Comparison of ENCODE assay signal across 29 cellular contexts in the genomic region with DNA sequence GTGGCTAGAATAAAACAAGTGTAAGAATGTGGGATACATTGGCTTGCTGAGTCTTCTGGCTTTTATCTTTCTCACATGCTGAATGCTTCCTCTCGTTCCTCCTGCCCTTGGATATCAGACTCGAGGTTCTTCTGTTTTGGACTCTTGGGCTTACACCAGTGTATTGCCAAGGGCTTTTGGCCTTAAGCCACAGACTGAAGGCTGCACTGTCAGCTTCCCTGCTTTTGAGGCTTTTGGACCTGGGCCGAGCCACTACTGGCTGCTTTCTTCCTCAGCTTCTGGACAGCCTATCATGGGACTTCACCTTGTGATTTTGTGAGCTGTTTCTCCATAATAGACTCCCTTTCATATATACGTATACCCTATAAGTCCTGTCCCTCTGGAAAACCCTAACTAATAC.
"Had no signal": no experiment of that assay in that cellular context is flagged by ENCODE, and none has a peak within 500 bp of the region (broad histone marks: within the 10 kb centered on the region; RNA-seq: fewer than 3 reads in every experiment).

No MANE protein-coding gene starts in this region.

- DNase-seq: activated CD4-positive, alpha-beta T cell treated with anti-CD3 and anti-CD28 coated beads for 48 hours; activated CD4-positive, alpha-beta T cell treated with anti-CD3 and anti-CD28 coated beads, Interleukin-2, amount 50 U/mL, for 48 hours; activated CD8-positive, alpha-beta memory T cell treated with anti-CD3 and anti-CD28 coated beads for 24 hours; activated effector memory CD4-positive, alpha-beta T cell treated with Interleukin-2 at 50 U/mL for 16 hours; activated naive CD4-positive, alpha-beta T cell treated with Interleukin-2 at 50 U/mL for 16 hours; dermis blood vessel endothelial cell; effector CD4-positive, alpha-beta T cell; esophagus squamous epithelium; islet precursor cell; mammary epithelial cell; midbrain; naive thymus-derived CD4-positive, alpha-beta T cell; nucleus accumbens; stimulated activated CD4-positive, alpha-beta T cell treated with anti-CD3 and anti-CD28 coated beads, Interleukin-4, amount 100 ng/mL, for 4 hours; stimulated activated CD8-positive, alpha-beta memory T cell treated with anti-CD3 and anti-CD28 coated beads, Interleukin-4, amount 100 ng/mL, for 48 hours; stomach; SW 1271; T-helper 9 cell; WERI-Rb-1 had no signal

- H3K4me3 ChIP-seq: breast epithelium, esophagus squamous epithelium, skin epidermis, stomach, tibial nerve had no signal

- H3K9me3 ChIP-seq: breast epithelium, esophagus squamous epithelium, stomach, tibial nerve had no signal

- FAIRE-seq: endometrium, frontal cortex, TTC549 had no signal

- ATAC-seq: activated CD4-positive, CD25-positive, alpha-beta regulatory T cell treated with anti-CD3 and anti-CD28 coated beads, Interleukin-2, amount 50 U/mL, for 24 hours; naive thymus-derived CD4-positive, alpha-beta T cell; sciatic nerve; stimulated activated memory B cell treated with anti-CD40 and anti-IgM and Interleukin-4, amounts not matched to agents 10 μg/mL and 1 μg/mL and 100 μg/mL, for 72 hours had no signal

- H3K4me1 ChIP-seq: breast epithelium, esophagus squamous epithelium, stomach, tibial nerve had no signal

- H3K27me3 ChIP-seq: breast epithelium, esophagus squamous epithelium, stomach, tibial nerve had no signal

- H3K36me3 ChIP-seq: breast epithelium, esophagus squamous epithelium, stomach, tibial nerve, WERI-Rb-1 had no signal

- H3K27ac ChIP-seq: breast epithelium, epithelial cell of prostate, esophagus squamous epithelium, skin epidermis, stomach, tibial nerve, WERI-Rb-1 had no signal
